ENCODE assay signal across 19 cellular contexts in the genomic region with DNA sequence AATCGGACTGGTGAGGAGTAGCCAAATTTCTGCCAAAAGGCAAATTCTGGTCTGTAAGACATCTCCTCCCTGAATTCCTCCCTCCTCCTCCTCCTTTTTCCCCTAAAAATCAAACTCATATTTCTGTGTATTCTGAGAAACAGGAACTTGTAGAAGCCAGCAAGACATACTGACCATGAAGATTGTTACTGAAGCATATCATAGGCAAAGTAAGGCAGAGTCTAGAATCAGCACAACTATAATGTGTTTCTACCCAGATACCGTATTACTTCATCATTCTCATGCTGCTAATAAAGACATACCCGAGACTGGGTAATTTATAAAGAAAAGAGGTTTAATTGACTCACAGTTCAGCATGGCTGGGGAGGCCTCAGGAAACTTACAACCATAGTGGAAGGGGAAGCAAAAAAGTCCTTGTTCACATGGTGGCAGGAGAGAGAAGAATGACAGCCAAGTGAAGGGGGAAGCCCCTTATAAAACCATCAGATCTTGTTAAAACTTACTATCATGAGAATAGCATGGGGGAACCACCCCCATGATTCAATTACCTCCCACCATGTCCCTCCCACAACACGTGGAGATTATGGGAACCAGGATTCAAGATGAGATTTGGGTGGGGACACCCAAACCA. TPM values are rescaled to one million over a fixed set of nuclear protein-coding genes. Genes with fewer than 3 reads are reported as not detected.
DNase-seq lines count a peak whose midpoint lies in the region; ATAC-seq and TF ChIP-seq lines count a peak whose summit lies in the region.
"Had no signal": no experiment of that assay in that cellular context is flagged by ENCODE, and none has a peak within 500 bp of the region (broad histone marks: within the 10 kb centered on the region; RNA-seq: fewer than 3 reads in every experiment).

No MANE protein-coding gene starts in this region.

- no peaks in the 10 kb centered on the region for H3K79me2 ChIP-seq in GM23338 (replicated peaks; ENCODE audit: insufficient read depth)
- H3K79me2 ChIP-seq in OCI-LY3 (ENCODE audit: low read length): no peaks in the 10 kb centered on the region

- CTCF ChIA-PET in activated CD4-positive, alpha-beta T cell treated with anti-CD3 and anti-CD28 coated beads for 36 hours (lab: Charles Lee): no interaction called here

- no peaks in the 10 kb centered on the region; the same call in 1 of the 2 replicates for H3K9me3 ChIP-seq in OCI-LY3 (ENCODE audit: insufficient read depth, low read length)
- H3K9me3 ChIP-seq: BE2C, HAP-1 had no signal

- no peak overlapping the region for H3K9ac ChIP-seq in OCI-LY3 (ENCODE audit: low read length)

- peaks cover 3% of the 10 kb centered on the region for H3K27me3 Mint-ChIP-seq in activated CD4-positive, alpha-beta T cell treated with anti-CD3 and anti-CD28 coated beads for 36 hours
- H3K27me3 Mint-ChIP-seq in GM23338 (ENCODE audit: insufficient read depth, low read depth, poor library complexity) (no peaks in the 10 kb centered on the region), naive B cell (peaks cover 0 to 4% (median 0%) of the 10 kb centered on the region in 3 donors)
- H3K27me3 Mint-ChIP-seq in activated T-helper 2 cell treated with anti-CD3 and anti-CD28 coated beads, Interferon-gamma antibody, Interleukin-2, Interleukin-4, amounts not matched to agents 10 μg/mL and 5 μg/mL and 100 μg/mL, durations not matched to agents 14 hours and 24 hours and 36 hours (ENCODE audit: low read depth): peaks cover 2% of the 10 kb centered on the region
- H3K27me3 Mint-ChIP-seq: CD4-positive, alpha-beta T cell had no signal

- TF ChIP-seq CTCF in GM23338 (conservative IDR thresholded peaks at IDR 0.05; ENCODE audit: low read depth in 2 of 2) (no peak), OCI-LY3 (IDR thresholded peaks at IDR 0.05; ENCODE audit: low read depth, low read length) (no peak)

- no peaks in the 10 kb centered on the region for H3F3A ChIP-seq in GM23338 (replicated peaks; ENCODE audit: low read depth)

- intact Hi-C loops in activated CD4-positive, alpha-beta T cell treated with anti-CD3 and anti-CD28 coated beads for 36 hours (cut with DNase I, micrococcal nuclease): no loop called here
- intact Hi-C loops in activated T-helper 2 cell treated with anti-CD3 and anti-CD28 coated beads, Interferon-gamma antibody, Interleukin-2, Interleukin-4, amounts not matched to agents 10 μg/mL and 5 μg/mL and 100 μg/mL, durations not matched to agents 14 hours and 24 hours and 36 hours (cut with micrococcal nuclease): no loop called here

- no peak overlapping the region for H3K27ac ChIP-seq in GM23338 (ENCODE audit: low read depth)
- peak overlapping the region; percentile 4; the same call in 1 of the 2 replicates for H3K27ac ChIP-seq in OCI-LY3 (ENCODE audit: low read length)
- H3K27ac ChIP-seq: SK-N-MC had no signal

- no peaks in the 10 kb centered on the region for H4K20me1 ChIP-seq in GM23338 (replicated peaks; ENCODE audit: insufficient read depth)
- H4K20me1 ChIP-seq in OCI-LY3 (ENCODE audit: insufficient read depth, low read length): no peaks in the 10 kb centered on the region

- 0 out of 2 replicates have a peak, but pooled peaks cover 7% of the 10 kb centered on the region for H3K9me2 ChIP-seq in GM23338 (ENCODE audit: insufficient read depth)

- H3K4me1 ChIP-seq in GM23338 (ENCODE audit: insufficient read depth): peaks cover 23% of the 10 kb centered on the region
- peaks cover 25% of the 10 kb centered on the region for H3K4me1 ChIP-seq in OCI-LY3 (ENCODE audit: low read length)
- H3K4me1 ChIP-seq: BE2C had no signal

- H3K4me2 ChIP-seq in GM23338: no peak overlapping the region
- peak overlapping the region; percentile 20; the same call in 1 of the 2 replicates for H3K4me2 ChIP-seq in OCI-LY3 (ENCODE audit: low read length)

- no peak overlapping the region for H3K4me3 Mint-ChIP-seq in activated CD4-positive, alpha-beta T cell treated with anti-CD3 and anti-CD28 coated beads for 36 hours
- no peak overlapping the region for H3K4me3 Mint-ChIP-seq in GM23338
- H3K4me3 Mint-ChIP-seq in naive B cell: peak overlapping the region in 1 of 8 donors; percentile 21
- H3K4me3 Mint-ChIP-seq in activated T-helper 2 cell treated with anti-CD3 and anti-CD28 coated beads, Interferon-gamma antibody, Interleukin-2, Interleukin-4, amounts not matched to agents 10 μg/mL and 5 μg/mL and 100 μg/mL, durations not matched to agents 14 hours and 24 hours and 36 hours (ENCODE audit: low read depth): no peak overlapping the region
- H3K4me3 Mint-ChIP-seq: CD4-positive, alpha-beta T cell had no signal

- H3K9me3 Mint-ChIP-seq in activated CD4-positive, alpha-beta T cell treated with anti-CD3 and anti-CD28 coated beads for 36 hours (ENCODE audit: low read depth): no peaks in the 10 kb centered on the region
- H3K9me3 Mint-ChIP-seq in GM23338 (no peaks in the 10 kb centered on the region), naive B cell (peaks cover 0 to 2% (median 0%) of the 10 kb centered on the region in 7 donors)
- no peaks in the 10 kb centered on the region for H3K9me3 Mint-ChIP-seq in activated T-helper 2 cell treated with anti-CD3 and anti-CD28 coated beads, Interferon-gamma antibody, Interleukin-2, Interleukin-4, amounts not matched to agents 10 μg/mL and 5 μg/mL and 100 μg/mL, durations not matched to agents 14 hours and 24 hours and 36 hours

- H3K36me3 ChIP-seq in GM23338 (ENCODE audit: insufficient read depth) (no peaks in the 10 kb centered on the region), OCI-LY3 (replicated peaks; ENCODE audit: low read depth, low read length) (no peaks in the 10 kb centered on the region)
- H3K36me3 ChIP-seq: BE2C, HAP-1 had no signal

- POLR2A ChIA-PET in activated CD4-positive, alpha-beta T cell treated with anti-CD3 and anti-CD28 coated beads for 36 hours (lab: Charles Lee): no interaction called here

- H3K4me3 ChIP-seq in GM23338 (no peak overlapping the region), OCI-LY3 (ENCODE audit: low read length) (no peak overlapping the region)
- H3K4me3 ChIP-seq: HAP-1, SK-N-MC had no signal

- H3K27ac Mint-ChIP-seq in activated CD4-positive, alpha-beta T cell treated with anti-CD3 and anti-CD28 coated beads for 36 hours: no peak overlapping the region
- H3K27ac Mint-ChIP-seq in GM23338: no peak overlapping the region
- peak overlapping the region in 5 of 6 donors; percentile 3 to 66 (median 31) for H3K27ac Mint-ChIP-seq in naive B cell
- no peak overlapping the region for H3K27ac Mint-ChIP-seq in activated T-helper 2 cell treated with anti-CD3 and anti-CD28 coated beads, Interferon-gamma antibody, Interleukin-2, Interleukin-4, amounts not matched to agents 10 μg/mL and 5 μg/mL and 100 μg/mL, durations not matched to agents 14 hours and 24 hours and 36 hours
- H3K27ac Mint-ChIP-seq: CD4-positive, alpha-beta T cell had no signal

- H3K27me3 ChIP-seq in GM23338 (ENCODE audit: insufficient read depth) (no peaks in the 10 kb centered on the region), OCI-LY3 (ENCODE audit: low read depth, low read length) (no peaks in the 10 kb centered on the region)
- H3K27me3 ChIP-seq: BE2C had no signal

- peak; percentile 33 for ATAC-seq in activated CD4-positive, alpha-beta T cell treated with anti-CD3 and anti-CD28 coated beads for 36 hours
- ATAC-seq in GM23338: no peak
- ATAC-seq in naive B cell (ENCODE audit: low read depth in 2 of 2): peak; percentile 79 to 84
- no peak for ATAC-seq in HG03457 (IDR thresholded peaks at IDR 0.05; ENCODE audit: unreplicated experiment)

- peaks cover 3% of the 10 kb centered on the region for H3K4me1 Mint-ChIP-seq in activated CD4-positive, alpha-beta T cell treated with anti-CD3 and anti-CD28 coated beads for 36 hours
- H3K4me1 Mint-ChIP-seq in GM23338: peaks cover 16% of the 10 kb centered on the region
- peaks cover 16 to 20% (median 18%) of the 10 kb centered on the region in 3 donors for H3K4me1 Mint-ChIP-seq in naive B cell
- peaks cover 6% of the 10 kb centered on the region for H3K4me1 Mint-ChIP-seq in activated T-helper 2 cell treated with anti-CD3 and anti-CD28 coated beads, Interferon-gamma antibody, Interleukin-2, Interleukin-4, amounts not matched to agents 10 μg/mL and 5 μg/mL and 100 μg/mL, durations not matched to agents 14 hours and 24 hours and 36 hours (ENCODE audit: low read depth)

- H3K36me3 Mint-ChIP-seq in activated CD4-positive, alpha-beta T cell treated with anti-CD3 and anti-CD28 coated beads for 36 hours (ENCODE audit: low read depth): no peaks in the 10 kb centered on the region
- H3K36me3 Mint-ChIP-seq in GM23338 (ENCODE audit: low read depth) (no peaks in the 10 kb centered on the region), naive B cell (no peaks in the 10 kb centered on the region)
- no peaks in the 10 kb centered on the region for H3K36me3 Mint-ChIP-seq in activated T-helper 2 cell treated with anti-CD3 and anti-CD28 coated beads, Interferon-gamma antibody, Interleukin-2, Interleukin-4, amounts not matched to agents 10 μg/mL and 5 μg/mL and 100 μg/mL, durations not matched to agents 14 hours and 24 hours and 36 hours (ENCODE audit: low read depth)

- H2AFZ ChIP-seq in GM23338: peak overlapping the region; percentile 20; the same call in 1 of the 2 replicates
- H2AFZ ChIP-seq in OCI-LY3 (ENCODE audit: low read depth, low read length): no peak overlapping the region

- no peak for DNase-seq in activated CD4-positive, alpha-beta T cell treated with anti-CD3 and anti-CD28 coated beads for 36 hours
- DNase-seq in activated CD4-positive, alpha-beta T cell treated with anti-CD3 and anti-CD28 coated beads, Interleukin-2, amount 50 U/mL, for 4 hours: no peak
- DNase-seq in GM23338 (ENCODE audit: low spot score) (no peak), naive B cell (peak; percentile 25), NCI-H510A treated with DMSO at 0.1 percent for 48 hours (lab: John Stamatoyannopoulos, UW) (no peak)
- DNase-seq in activated T-helper 2 cell treated with anti-CD3 and anti-CD28 coated beads, Interferon-gamma antibody, Interleukin-2, Interleukin-4, amounts not matched to agents 10 μg/mL and 5 μg/mL and 100 μg/mL, durations not matched to agents 14 hours and 24 hours and 36 hours (ENCODE audit: low spot score): no peak
- DNase-seq: 8988T; BE2C; CD4-positive, alpha-beta T cell; DMS153; NCI-H187; NCI-H2107; NCI-H510A; NCI-H774; SHP77 had no signal

RNA-seq across cellular contexts. Expression of gene EPC2, which starts 24.9 kb away (rescaled TPM):
- total RNA-seq in activated CD4-positive, alpha-beta T cell treated with anti-CD3 and anti-CD28 coated beads for 36 hours: 10 to 100 TPM; 20.8 to 25.7 TPM
- total RNA-seq in GM23338 (2014; rRNA removed; shearing (Covaris generic)): 27.0 and 28.2 TPM in 2 replicates
- 6.3 TPM in 2 replicates for polyA plus RNA-seq in GM23338 (2016; fragmentation: Nextera tagmentation; extraction: Ambion mirVana)
- polyA plus RNA-seq in naive B cell (ENCODE audit: low read depth in 6 of 6): 1 to 10 TPM; 2.2 to 4.4 (median 3.6) TPM
- total RNA-seq in activated T-helper 2 cell treated with anti-CD3 and anti-CD28 coated beads, Interferon-gamma antibody, Interleukin-2, Interleukin-4, amounts not matched to agents 10 μg/mL and 5 μg/mL and 100 μg/mL, durations not matched to agents 14 hours and 24 hours and 36 hours: 24.6 and 25.4 TPM in 2 replicates

Comparison
In these comparisons a context has a peak if more than half of its experiments do, and no peak if none do; other contexts are left out.
1. ATAC-seq: peak in activated CD4-positive, alpha-beta T cell treated with anti-CD3 and anti-CD28 coated beads for 36 hours (single experiment) and naive B cell (2 of 2); none in GM23338 (single experiment) and HG03457 (single experiment).
2. H3K27ac Mint-ChIP-seq: peak in naive B cell (5 of 6); none in activated CD4-positive, alpha-beta T cell treated with anti-CD3 and anti-CD28 coated beads for 36 hours (single experiment), GM23338 (single experiment) and activated T-helper 2 cell treated with anti-CD3 and anti-CD28 coated beads, Interferon-gamma antibody, Interleukin-2, Interleukin-4, amounts not matched to agents 10 μg/mL and 5 μg/mL and 100 μg/mL, durations not matched to agents 14 hours and 24 hours and 36 hours (single experiment).